8 cellular contexts compared by ENCODE assay signal in genomic region chr6:53794073-53794719, GRCh38.
DNase-seq lines count a peak whose midpoint lies in the region; TF ChIP-seq lines count a peak whose summit lies in the region.

No MANE protein-coding gene starts in this region.

- CTCF ChIA-PET in HEK293 (lab: Yijun Ruan, JAX) = interaction anchor here (0.7 to 7.7 kb wide), 17 partner anchors 8 to 564 kb away, joined by 3 to 127 read pairs (median 3); no protein-coding TSS in a partner anchor

- H3K4me1 ChIP-seq in HEK293 (ENCODE audit: control insufficient read depth, insufficient read depth, low read length) (peaks cover 12% of the 10 kb centered on the region), MM.1S (ENCODE audit: low read length) (peaks cover 4% of the 10 kb centered on the region; the same call in 1 of the 2 replicates)

- peak overlapping the region; percentile 96 for H3K4me3 Mint-ChIP-seq in T-helper 1 cell treated with Interleukin-12 subunit alpha and Interleukin-12 subunit beta and Interleukin-4 antibody, amounts not matched to agents 30 μg/mL and 1 μg/mL, for 36 hours

- peak overlapping the region; percentile 80 for H3K27ac Mint-ChIP-seq in T-helper 1 cell treated with Interleukin-12 subunit alpha and Interleukin-12 subunit beta and Interleukin-4 antibody, amounts not matched to agents 30 μg/mL and 1 μg/mL, for 36 hours

- H2AFZ ChIP-seq in MM.1S (ENCODE audit: low read length) = peak overlapping the region; percentile 75

- H3K36me3 ChIP-seq in HEK293 (ENCODE audit: control insufficient read depth in 2 of 2, insufficient read depth in 1 of 2, low read length in 2 of 2) (no peaks in the 10 kb centered on the region), MM.1S (replicated peaks; ENCODE audit: insufficient read depth, low read length) (no peaks in the 10 kb centered on the region), brain microvascular endothelial cell (replicated peaks) (no peaks in the 10 kb centered on the region)

- TF ChIP-seq CTCF in GM12872 (IDR thresholded peaks at IDR 0.05; ENCODE audit: insufficient read depth, low read depth, low read length) (peak; percentile 61), HEK293 (tag by site-specific recombination; IDR thresholded peaks at IDR 0.05) (peak; percentile 79), MM.1S (IDR thresholded peaks at IDR 0.05; ENCODE audit: low read length) (peak; percentile 69), brain microvascular endothelial cell (IDR thresholded peaks at IDR 0.05; ENCODE audit: low read depth, low read length, missing control alignments) (peak; percentile 71)

- POLR2A ChIA-PET in HEK293 (lab: Yijun Ruan, JAX) = interaction anchor here (0.5 to 3.1 kb wide), 32 partner anchors 12 to 1641 kb away, joined by 3 to 41 read pairs (median 4); partner anchors contain the start of gene GCLC

- no peaks in the 10 kb centered on the region for H3K36me3 Mint-ChIP-seq in T-helper 1 cell treated with Interleukin-12 subunit alpha and Interleukin-12 subunit beta and Interleukin-4 antibody, amounts not matched to agents 30 μg/mL and 1 μg/mL, for 36 hours (ENCODE audit: low read depth)

- peaks cover 43% of the 10 kb centered on the region for H3K79me2 ChIP-seq in MM.1S (ENCODE audit: low read length)

- H3K4me1 Mint-ChIP-seq in T-helper 1 cell treated with Interleukin-12 subunit alpha and Interleukin-12 subunit beta and Interleukin-4 antibody, amounts not matched to agents 30 μg/mL and 1 μg/mL, for 36 hours (ENCODE audit: low read depth) = peaks cover 23% of the 10 kb centered on the region

- H3K27ac ChIP-seq in HEK293 (ENCODE audit: extremely low read depth, low read depth, low read length) (peak overlapping the region; percentile 86), MM.1S (ENCODE audit: low read length) (peak overlapping the region; percentile 88), brain microvascular endothelial cell (peak overlapping the region; percentile 64)

- H3K27me3 ChIP-seq in MM.1S (replicated peaks; ENCODE audit: insufficient read depth, low read length) (no peaks in the 10 kb centered on the region), brain microvascular endothelial cell (replicated peaks) (no peaks in the 10 kb centered on the region)

- peaks cover 69% of the 10 kb centered on the region for H3K27me3 Mint-ChIP-seq in T-helper 1 cell treated with Interleukin-12 subunit alpha and Interleukin-12 subunit beta and Interleukin-4 antibody, amounts not matched to agents 30 μg/mL and 1 μg/mL, for 36 hours (ENCODE audit: low read depth)

- peak overlapping the region; percentile 77 for H3K4me3 ChIP-seq in HEK293 (ENCODE audit: low read depth, low read length)
- H3K4me3 ChIP-seq in MM.1S (ENCODE audit: low read length) = peak overlapping the region; percentile 87
- H3K4me3 ChIP-seq in brain microvascular endothelial cell (ENCODE audit: low read depth, low read length) = peak overlapping the region; percentile 84
- H3K4me3 ChIP-seq in iPS-18c (ENCODE audit: insufficient read depth, low read depth, low read length) = peak overlapping the region; percentile 91
- H3K4me3 ChIP-seq in skeletal muscle cell (ENCODE audit: low read depth, low read length) = peak overlapping the region; percentile 83

- no peaks in the 10 kb centered on the region for H3K9me2 ChIP-seq in MM.1S (replicated peaks; ENCODE audit: insufficient read depth, low read length)

- in situ Hi-C loops in brain microvascular endothelial cell (cut with HindIII; ENCODE audit: low pct_ligation_motif_present, low sequenced_read_pairs) = no loop called here

- DNase-seq in MM.1S (peak; percentile 90), brain microvascular endothelial cell (peak; percentile 69), skeletal muscle cell (ENCODE audit: low read depth) (peak; percentile 55), NCI-H1048 (lab: John Stamatoyannopoulos, UW) (no peak)

- no peaks in the 10 kb centered on the region for H4K20me1 ChIP-seq in MM.1S (ENCODE audit: insufficient read depth, low read length)

- H3K9me3 Mint-ChIP-seq in T-helper 1 cell treated with Interleukin-12 subunit alpha and Interleukin-12 subunit beta and Interleukin-4 antibody, amounts not matched to agents 30 μg/mL and 1 μg/mL, for 36 hours = no peaks in the 10 kb centered on the region

- H3K4me2 ChIP-seq in MM.1S (ENCODE audit: low read depth, low read length) = peak overlapping the region; percentile 86

- peak overlapping the region; percentile 75 for H3K9ac ChIP-seq in MM.1S (ENCODE audit: low read length)

- H3K9me3 ChIP-seq in HEK293 (ENCODE audit: control insufficient read depth, insufficient read depth, low read depth, low read length) = no peaks in the 10 kb centered on the region
- H3K9me3 ChIP-seq in MM.1S (replicated peaks; ENCODE audit: insufficient read depth, low read length) = no peaks in the 10 kb centered on the region
- no peaks in the 10 kb centered on the region for H3K9me3 ChIP-seq in iPS-18c (ENCODE audit: control insufficient read depth, insufficient read depth, low read length)

- peaks cover 13% of the 10 kb centered on the region for H3F3A ChIP-seq in MM.1S (ENCODE audit: insufficient read depth, low read length)

TF ChIP-seq in HEK293, 187 proteins besides CTCF, POLR2A, EP300 and RAD21 (continues in another document):
- TF ChIP-seq ZNF138 (tag by site-specific recombination; IDR thresholded peaks at IDR 0.05; ENCODE audit: borderline replicate concordance) (no peak), ZEB2 (tag by site-specific recombination; IDR thresholded peaks at IDR 0.05) (peak; percentile 69; the same call in 1 of the 2 replicates), ZBTB7A (tag by site-specific recombination; IDR thresholded peaks at IDR 0.05; ENCODE audit: low read depth) (no peak), ZSCAN16 (tag by site-specific recombination; IDR thresholded peaks at IDR 0.05) (peak; percentile 72), PRDM1 (tag by site-specific recombination; IDR thresholded peaks at IDR 0.05) (peak; percentile 62; the same call in 1 of the 2 replicates), ZBTB20 (tag by site-specific recombination; IDR thresholded peaks at IDR 0.05) (peak; percentile 56), ZNF518A (tag by site-specific recombination; conservative IDR thresholded peaks at IDR 0.05; ENCODE audit: low read depth) (peak; percentile 69), ZBTB17 (tag by site-specific recombination; IDR thresholded peaks at IDR 0.05) (peak; percentile 56; the same call in 1 of the 2 replicates), MZF1 (tag by site-specific recombination; IDR thresholded peaks at IDR 0.05; ENCODE audit: borderline replicate concordance) (peak; percentile 67; the same call in 1 of the 2 replicates), ZNF366 (tag by site-specific recombination; conservative IDR thresholded peaks at IDR 0.05) (peak; percentile 72), ZNF335 (tag by site-specific recombination; conservative IDR thresholded peaks at IDR 0.05) (peak; percentile 94), ZNF24 (tag by site-specific recombination; IDR thresholded peaks at IDR 0.05) (peak; percentile 47; the same call in 1 of the 2 replicates), ZNF600 (tag by site-specific recombination; IDR thresholded peaks at IDR 0.05) (peak; percentile 53; the same call in 1 of the 2 replicates), PBX3 (CRISPR knock-in tag; IDR thresholded peaks at IDR 0.05) (peak; percentile 11; the same call in 1 of the 2 replicates)
